ENCODE assay signal across 11 cellular contexts in the genomic region with DNA sequence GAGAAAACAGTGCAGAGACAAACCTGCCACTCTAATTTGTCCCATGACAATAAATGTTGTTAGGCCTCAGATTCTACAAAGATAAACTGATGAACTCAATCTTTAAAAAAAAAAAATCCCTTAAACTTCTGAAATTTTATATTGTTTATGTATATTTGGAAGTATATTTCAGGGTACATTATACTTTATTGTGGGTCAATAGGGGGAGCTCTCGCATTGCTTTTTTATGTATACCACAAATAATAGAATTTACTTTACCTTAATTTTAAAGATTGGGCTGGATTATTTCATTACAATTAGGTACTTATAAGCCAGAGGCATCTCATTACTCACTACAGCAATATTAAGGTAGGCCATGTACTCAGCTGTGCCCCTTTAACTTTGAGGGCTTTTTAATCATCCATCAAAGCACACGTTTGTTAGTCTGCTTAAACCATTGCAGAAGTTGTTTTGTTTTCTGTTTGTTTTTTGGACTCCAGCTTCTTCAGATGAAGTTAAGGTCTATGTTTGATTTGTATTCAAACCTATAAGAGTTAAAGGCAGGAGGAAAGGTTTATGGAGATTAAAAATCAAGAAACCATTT. TPM values are rescaled to one million over a fixed set of nuclear protein-coding genes. Genes with fewer than 3 reads are reported as not detected.
DNase-seq lines count a peak whose midpoint lies in the region; ATAC-seq, FAIRE-seq and TF ChIP-seq lines count a peak whose summit lies in the region.
"Had no signal": no experiment of that assay in that cellular context is flagged by ENCODE, and none has a peak within 500 bp of the region (broad histone marks: within the 10 kb centered on the region; RNA-seq: fewer than 3 reads in every experiment).

No MANE protein-coding gene starts in this region.

- no peak overlapping the region for H3K27ac Mint-ChIP-seq in Calu3 (ENCODE audit: unreplicated experiment)
- H3K27ac Mint-ChIP-seq: activated CD4-positive, alpha-beta memory T cell treated with anti-CD3 and anti-CD28 coated beads, Interleukin-2, amount 10 ng/mL, durations not matched to agents 7 days and 5 days; naive B cell had no signal

- H4K20me1 ChIP-seq in KMS-11 (ENCODE audit: insufficient read depth): no peaks in the 10 kb centered on the region

- no TSS peak for BruUV-seq in Calu3 (replicated peaks; lab: Mats Ljungman, UMichigan)

- H3K9me3 Mint-ChIP-seq in Calu3 (ENCODE audit: low read depth, unreplicated experiment): no peaks in the 10 kb centered on the region
- H3K9me3 Mint-ChIP-seq: activated CD4-positive, alpha-beta memory T cell treated with anti-CD3 and anti-CD28 coated beads, Interleukin-2, amount 10 ng/mL, durations not matched to agents 7 days and 5 days; naive B cell had no signal

- H3K27ac ChIP-seq in KMS-11 (no peak overlapping the region), lower lobe of right lung (no peak overlapping the region)

- H3K27me3 ChIP-seq in KMS-11 (ENCODE audit: insufficient read depth, low read depth) (no peaks in the 10 kb centered on the region), lower lobe of right lung (ENCODE audit: low read depth) (no peaks in the 10 kb centered on the region)

- no peak for ATAC-seq in lower lobe of right lung
- ATAC-seq in HG03039 (IDR thresholded peaks at IDR 0.05; ENCODE audit: unreplicated experiment): no peak
- no peak for ATAC-seq in HG03175 (IDR thresholded peaks at IDR 0.05; ENCODE audit: unreplicated experiment)

- TF ChIP-seq CTCF in Calu3 (IDR thresholded peaks at IDR 0.05; ENCODE audit: unreplicated experiment): peak; percentile 59
- TF ChIP-seq CTCF in KMS-11 (conservative IDR thresholded peaks at IDR 0.05; ENCODE audit: low read depth, low read length): peak; percentile 72
- peak; percentile 50 for TF ChIP-seq CTCF in lower lobe of right lung (IDR thresholded peaks at IDR 0.05)

- no peaks in the 10 kb centered on the region for H3K36me3 Mint-ChIP-seq in Calu3 (ENCODE audit: insufficient read depth, unreplicated experiment)
- H3K36me3 Mint-ChIP-seq: naive B cell had no signal

- no peak for TF ChIP-seq POLR2A in GM12891 (IDR thresholded peaks at IDR 0.05; ENCODE audit: low read depth, low read length)

- H3K4me3 Mint-ChIP-seq in Calu3 (ENCODE audit: low read depth, unreplicated experiment): no peak overlapping the region
- H3K4me3 Mint-ChIP-seq: activated CD4-positive, alpha-beta memory T cell treated with anti-CD3 and anti-CD28 coated beads, Interleukin-2, amount 10 ng/mL, durations not matched to agents 7 days and 5 days; naive B cell had no signal

- H3K9me3 ChIP-seq in lower lobe of right lung: no peaks in the 10 kb centered on the region
- H3K9me3 ChIP-seq: HAP-1 had no signal

- no peak overlapping the region for H3K4me3 ChIP-seq in KMS-11 (IDR thresholded peaks at IDR 0.05; ENCODE audit: insufficient read depth, low read depth, low read length)
- no peak overlapping the region for H3K4me3 ChIP-seq in lower lobe of right lung
- H3K4me3 ChIP-seq: HAP-1 had no signal

- H3K79me2 ChIP-seq in KMS-11 (ENCODE audit: insufficient read depth, low read depth): no peaks in the 10 kb centered on the region

- no peaks in the 10 kb centered on the region for H3K36me3 ChIP-seq in KMS-11 (ENCODE audit: insufficient read depth)
- H3K36me3 ChIP-seq in lower lobe of right lung: no peaks in the 10 kb centered on the region
- H3K36me3 ChIP-seq: HAP-1 had no signal

- peaks cover 9% of the 10 kb centered on the region for H3K4me1 Mint-ChIP-seq in Calu3 (ENCODE audit: low read depth, unreplicated experiment)
- H3K4me1 Mint-ChIP-seq: activated CD4-positive, alpha-beta memory T cell treated with anti-CD3 and anti-CD28 coated beads, Interleukin-2, amount 10 ng/mL, durations not matched to agents 7 days and 5 days; naive B cell had no signal

- CTCF ChIA-PET in Calu3 (lab: Charles Lee): interaction anchor here (0.6 to 1.4 kb wide), 4 partner anchors 12 to 367 kb away, joined by 3 to 5 read pairs (median 3); no protein-coding TSS in a partner anchor

- no peaks in the 10 kb centered on the region for H3K4me1 ChIP-seq in KMS-11 (ENCODE audit: low read depth, poor library complexity, severe bottlenecking)
- H3K4me1 ChIP-seq in lower lobe of right lung: no peaks in the 10 kb centered on the region
- H3K4me1 ChIP-seq: HAP-1 had no signal

- DNase-seq in Calu3 (no peak), astrocyte of the hippocampus (ENCODE audit: low read depth, low spot score) (peak; percentile 53), lower lobe of right lung (no peak), NCI-H187 (lab: John Stamatoyannopoulos, UW) (no peak), GM12891 (ENCODE audit: insufficient read length, low spot score) (no peak)
- DNase-seq: activated CD4-positive, alpha-beta memory T cell treated with anti-CD3 and anti-CD28 coated beads, Interleukin-2, amount 10 ng/mL, durations not matched to agents 7 days and 5 days; naive B cell had no signal

- FAIRE-seq in GM12891 (lab: Jason Lieb, UNC): no peak

- intact Hi-C loops in Calu3 (cut with micrococcal nuclease; ENCODE audit: unreplicated experiment) (loop anchor here (2.0 to 5.0 kb wide), 3 partner anchors 223 to 368 kb away; no protein-coding TSS in a partner anchor), lower lobe of right lung (cut with DNase I) (loop anchor here (10.0 kb wide), 1 partner anchor 330 kb away; no protein-coding TSS in a partner anchor)

- no peak overlapping the region for H3K9ac ChIP-seq in KMS-11

- no peaks in the 10 kb centered on the region for H3K27me3 Mint-ChIP-seq in Calu3 (ENCODE audit: unreplicated experiment)

- no peak overlapping the region for H2AFZ ChIP-seq in KMS-11 (ENCODE audit: low read depth)

- H3K4me2 ChIP-seq in KMS-11: no peak overlapping the region

TF ChIP-seq in GM12891, 5 proteins besides CTCF, POLR2A, EP300 and RAD21:
- TF ChIP-seq POLR2AphosphoS5 (IDR thresholded peaks at IDR 0.05; ENCODE audit: low read depth, low read length) (no peak), POU2F2 (IDR thresholded peaks at IDR 0.05; ENCODE audit: low read depth, low read length) (no peak), SPI1 (IDR thresholded peaks at IDR 0.05; ENCODE audit: low read depth, low read length) (no peak), TAF1 (IDR thresholded peaks at IDR 0.05; ENCODE audit: low read depth, low read length) (no peak), PAX5 (IDR thresholded peaks at IDR 0.05; ENCODE audit: insufficient read depth, low read length, severe bottlenecking) (no peak)
TF ChIP-seq in GM12891: peak in this region for 0.

RNA-seq across cellular contexts. Expression of a gene that starts 56.3 kb away (rescaled TPM):
- 38.8 and 55.1 TPM in 2 replicates for total RNA-seq in Calu3 (2022)
- 2.6 TPM for total RNA-seq in lower lobe of right lung
- 0.04 TPM for polyA plus RNA-seq in GM12891 (2012; ENCODE audit: low read depth, missing spikeins)
- total RNA-seq: activated CD4-positive, alpha-beta memory T cell treated with anti-CD3 and anti-CD28 coated beads, Interleukin-2, amount 10 ng/mL, durations not matched to agents 7 days and 5 days had no signal

Comparison
In these comparisons a context has a peak if more than half of its experiments do, and no peak if none do; other contexts are left out.
1. RNA of a gene that starts 56.3 kb away (total RNA-seq): 38.8 to 55.1 TPM in Calu3; 2.6 TPM in lower lobe of right lung (single experiment); every median in the first group is over 10 times any median in the second.
2. Peak in every context shown above with its lines, with median percentiles within 50 percentile points of each other: CTCF ChIP-seq.